18 cellular contexts compared by ENCODE assay signal in genomic region chr7:156173748-156174353, GRCh38.
DNase-seq lines count a peak whose midpoint lies in the region; TF ChIP-seq lines count a peak whose summit lies in the region.
"Had no signal": no experiment of that assay in that cellular context is flagged by ENCODE, and none has a peak within 500 bp of the region (broad histone marks: within the 10 kb centered on the region; RNA-seq: fewer than 3 reads in every experiment).

No MANE protein-coding gene starts in this region.

- H3K27me3 Mint-ChIP-seq in endodermal cell (ENCODE audit: insufficient read depth), result no peaks in the 10 kb centered on the region
- H3K27me3 Mint-ChIP-seq in type B pancreatic cell, result no peaks in the 10 kb centered on the region
- H3K27me3 Mint-ChIP-seq: CD4-positive, alpha-beta T cell had no signal

- H3K4me1 Mint-ChIP-seq in endodermal cell (no peaks in the 10 kb centered on the region), type B pancreatic cell (ENCODE audit: unreplicated experiment) (no peaks in the 10 kb centered on the region)
- H3K4me1 Mint-ChIP-seq: GM23338, H9 had no signal

- H3K36me3 ChIP-seq in endodermal cell (ENCODE audit: control insufficient read depth, insufficient read depth, low read length), result no peaks in the 10 kb centered on the region

- H3K36me3 Mint-ChIP-seq in endodermal cell (ENCODE audit: low read depth) (no peaks in the 10 kb centered on the region), type B pancreatic cell (no peaks in the 10 kb centered on the region)

- no peaks in the 10 kb centered on the region for H3K9me3 ChIP-seq in endodermal cell (ENCODE audit: control insufficient read depth, low read length)
- H3K9me3 ChIP-seq: A549 had no signal

- no peaks in the 10 kb centered on the region for H3K9me3 Mint-ChIP-seq in endodermal cell
- H3K9me3 Mint-ChIP-seq in type B pancreatic cell, result no peaks in the 10 kb centered on the region
- H3K9me3 Mint-ChIP-seq: CD4-positive, alpha-beta T cell; GM23338; H9 had no signal

- H3K4me3 ChIP-seq in endodermal cell (ENCODE audit: low read length), result no peak overlapping the region
- H3K4me3 ChIP-seq: A549, GM23338 had no signal

- 86 to 87% methylated on average over 14 to 18 of the region's 18 CpGs for WGBS in endodermal cell (ENCODE audit: insufficient coverage in 1 of 2, insufficient read length in 1 of 2), 2 experiments

- H3K27ac Mint-ChIP-seq in endodermal cell (no peak overlapping the region), type B pancreatic cell (no peak overlapping the region)
- H3K27ac Mint-ChIP-seq: CD4-positive, alpha-beta T cell; GM23338; H9 had no signal

- no peak overlapping the region for H3K27ac ChIP-seq in endodermal cell (ENCODE audit: low read depth, low read length)
- H3K27ac ChIP-seq: 22Rv1, A549, C4-2B had no signal

- H3K4me3 Mint-ChIP-seq in endodermal cell (no peak overlapping the region), type B pancreatic cell (no peak overlapping the region)
- H3K4me3 Mint-ChIP-seq: CD4-positive, alpha-beta T cell; GM23338; H9 had no signal

- H3K9ac ChIP-seq in endodermal cell (ENCODE audit: extremely low read depth, low read length, poor library complexity, severe bottlenecking), result no peak overlapping the region

- no peaks in the 10 kb centered on the region for H3K4me1 ChIP-seq in endodermal cell (ENCODE audit: control insufficient read depth, insufficient read depth, low read length)
- H3K4me1 ChIP-seq: A549 had no signal

- TF ChIP-seq CTCF in endodermal cell (conservative IDR thresholded peaks at IDR 0.05) (no peak), type B pancreatic cell (conservative IDR thresholded peaks at IDR 0.05) (no peak)

- H3K27me3 ChIP-seq in endodermal cell (ENCODE audit: control insufficient read depth, insufficient read depth, low read length, poor library complexity, severe bottlenecking), result no peaks in the 10 kb centered on the region

- peak; percentile 54 for DNase-seq in activated effector memory CD4-positive, alpha-beta T cell treated with anti-CD3 and anti-CD28 coated beads, Interleukin-2, amount 50 U/mL, for 16 hours
- no peak for DNase-seq in activated effector memory CD4-positive, alpha-beta T cell treated with Interleukin-2 at 50 U/mL for 16 hours
- DNase-seq in endodermal cell (peak; percentile 38), mesenteric fat pad (ENCODE audit: low spot score) (peak; percentile 76), type B pancreatic cell (ENCODE audit: extremely low spot score, unreplicated experiment) (peak; percentile 56), NCI-H2081 (lab: John Stamatoyannopoulos, UW) (no peak), COR-L47 (lab: John Stamatoyannopoulos, UW) (no peak)
- no peak for DNase-seq in stimulated activated CD4-positive, alpha-beta T cell treated with anti-CD3 and anti-CD28 coated beads, Interleukin-1b, Interleukin-23, amount 100 ng/mL, for 48 hours
- DNase-seq: AML-193; CD4-positive, alpha-beta T cell; DMS153; DMS79; GDM1; H9 had no signal

Comparison
In these comparisons a context has a peak if more than half of its experiments do, and no peak if none do; other contexts are left out.
1. DNase-seq: peak in activated effector memory CD4-positive, alpha-beta T cell treated with anti-CD3 and anti-CD28 coated beads, Interleukin-2, amount 50 U/mL, for 16 hours (single experiment), endodermal cell (single experiment), mesenteric fat pad (single experiment) and type B pancreatic cell (single experiment); none in activated effector memory CD4-positive, alpha-beta T cell treated with Interleukin-2 at 50 U/mL for 16 hours (single experiment), NCI-H2081 (0 of 2), COR-L47 (single experiment) and stimulated activated CD4-positive, alpha-beta T cell treated with anti-CD3 and anti-CD28 coated beads, Interleukin-1b, Interleukin-23, amount 100 ng/mL, for 48 hours (single experiment).